ENCODE assay signal across 10 cellular contexts in the genomic region with DNA sequence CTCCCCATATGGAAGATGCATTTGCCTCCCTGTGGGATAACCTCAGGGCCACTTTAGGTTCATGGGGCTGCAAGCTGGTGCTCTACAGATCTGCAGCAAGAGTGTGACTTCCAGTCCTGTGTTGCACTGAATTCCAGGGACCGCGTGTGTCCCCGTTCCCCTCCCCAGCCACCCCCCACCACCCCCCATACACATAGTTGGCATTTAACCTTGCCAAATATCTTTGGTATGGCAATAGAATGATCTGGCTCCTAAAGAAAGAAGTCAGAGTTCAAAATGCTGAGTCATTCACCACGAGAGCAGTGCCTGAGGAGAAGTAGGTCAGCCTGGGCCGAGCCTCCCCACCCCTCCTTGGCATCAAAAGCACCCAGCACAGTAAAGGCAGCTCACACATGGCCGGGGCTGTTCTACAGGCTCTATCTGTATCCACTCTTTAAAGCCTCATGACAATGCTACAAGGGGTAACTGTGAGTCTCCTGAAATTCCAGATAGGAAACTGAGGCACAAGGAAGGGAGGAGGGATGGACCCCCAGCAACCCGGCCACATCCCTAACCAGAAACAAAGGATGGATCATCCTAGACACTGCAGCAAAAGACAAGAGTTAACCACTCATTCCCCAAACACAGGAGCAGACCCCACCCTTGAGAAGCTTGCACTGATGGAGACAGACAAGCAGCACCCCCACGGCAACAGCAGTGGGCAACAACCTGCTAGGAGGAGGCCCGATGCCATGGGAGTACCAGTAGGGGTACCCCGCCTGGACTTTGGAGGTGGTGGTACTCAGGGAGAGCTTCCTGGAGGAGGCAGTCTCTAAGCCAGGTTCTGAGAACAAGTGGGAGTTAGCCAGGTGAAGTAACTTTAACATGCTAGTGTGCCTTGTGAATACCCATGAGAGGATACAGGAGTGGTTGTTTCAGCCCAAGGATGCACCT.
DNase-seq lines count a peak whose midpoint lies in the region; ATAC-seq and TF ChIP-seq lines count a peak whose summit lies in the region.
"Had no signal": no experiment of that assay in that cellular context is flagged by ENCODE, and none has a peak within 500 bp of the region (broad histone marks: within the 10 kb centered on the region; RNA-seq: fewer than 3 reads in every experiment).

No MANE protein-coding gene starts in this region.

- H3K4me3 ChIP-seq in astrocyte of the spinal cord (ENCODE audit: low read depth, low read length): no peak overlapping the region
- no peak overlapping the region for H3K4me3 ChIP-seq in left lung
- H3K4me3 ChIP-seq in uterus: no peak overlapping the region

- H3K36me3 ChIP-seq in left lung (no peaks in the 10 kb centered on the region), uterus (no peaks in the 10 kb centered on the region)

- no peaks in the 10 kb centered on the region for H3K9me3 Mint-ChIP-seq in activated CD8-positive, alpha-beta T cell treated with anti-CD3 and anti-CD28 coated beads for 36 hours
- no peaks in the 10 kb centered on the region for H3K9me3 Mint-ChIP-seq in activated CD8-positive, alpha-beta T cell treated with anti-CD3 and anti-CD28 coated beads, Interleukin-2, amount 10 ng/mL, durations not matched to agents 7 days and 5 days (ENCODE audit: insufficient read depth)
- H3K9me3 Mint-ChIP-seq in stimulated activated memory B cell treated with anti-CD40 and anti-IgM and Interleukin-4, amounts not matched to agents 10 μg/mL and 1 μg/mL and 100 μg/mL, for 72 hours: peaks cover 2% of the 10 kb centered on the region
- H3K9me3 Mint-ChIP-seq: central memory CD8-positive, alpha-beta T cell had no signal

- H3K9me3 ChIP-seq in left lung (no peaks in the 10 kb centered on the region), uterus (no peaks in the 10 kb centered on the region)

- H3K4me3 Mint-ChIP-seq in activated CD8-positive, alpha-beta T cell treated with anti-CD3 and anti-CD28 coated beads for 36 hours: no peak overlapping the region
- no peak overlapping the region for H3K4me3 Mint-ChIP-seq in activated CD8-positive, alpha-beta T cell treated with anti-CD3 and anti-CD28 coated beads, Interleukin-2, amount 10 ng/mL, durations not matched to agents 7 days and 5 days
- no peak overlapping the region for H3K4me3 Mint-ChIP-seq in stimulated activated memory B cell treated with anti-CD40 and anti-IgM and Interleukin-4, amounts not matched to agents 10 μg/mL and 1 μg/mL and 100 μg/mL, for 72 hours
- H3K4me3 Mint-ChIP-seq: central memory CD8-positive, alpha-beta T cell had no signal

- DNase-seq in activated CD8-positive, alpha-beta T cell treated with anti-CD3 and anti-CD28 coated beads for 36 hours: peak; percentile 12
- DNase-seq in activated CD8-positive, alpha-beta T cell treated with anti-CD3 and anti-CD28 coated beads, Interleukin-2, amount 10 ng/mL, durations not matched to agents 7 days and 5 days: no peak
- peak; percentile 40 for DNase-seq in astrocyte of the spinal cord (ENCODE audit: low read depth, low spot score)
- DNase-seq in left lung: peak in 1 of 2 donors; percentile 71
- DNase-seq in uterus: peak; percentile 37 to 38
- no peak for DNase-seq in NCI-H187 treated with DMSO at 0.1 percent for 48 hours (lab: John Stamatoyannopoulos, UW)
- DNase-seq: stimulated activated CD4-positive, alpha-beta T cell treated with anti-CD3 and anti-CD28 coated beads, Interleukin-1b, Interleukin-23, amount 100 ng/mL, for 48 hours had no signal

- TF ChIP-seq POLR2A in uterus (IDR thresholded peaks at IDR 0.05): no peak

- no peaks in the 10 kb centered on the region for H3K4me1 Mint-ChIP-seq in activated CD8-positive, alpha-beta T cell treated with anti-CD3 and anti-CD28 coated beads for 36 hours (ENCODE audit: low read depth)
- peaks cover 2% of the 10 kb centered on the region for H3K4me1 Mint-ChIP-seq in activated CD8-positive, alpha-beta T cell treated with anti-CD3 and anti-CD28 coated beads, Interleukin-2, amount 10 ng/mL, durations not matched to agents 7 days and 5 days (ENCODE audit: low read depth)
- no peaks in the 10 kb centered on the region for H3K4me1 Mint-ChIP-seq in stimulated activated memory B cell treated with anti-CD40 and anti-IgM and Interleukin-4, amounts not matched to agents 10 μg/mL and 1 μg/mL and 100 μg/mL, for 72 hours
- H3K4me1 Mint-ChIP-seq: central memory CD8-positive, alpha-beta T cell had no signal

- no peak for ATAC-seq in activated CD8-positive, alpha-beta T cell treated with anti-CD3 and anti-CD28 coated beads for 36 hours
- ATAC-seq in activated CD8-positive, alpha-beta T cell treated with anti-CD3 and anti-CD28 coated beads, Interleukin-2, amount 10 ng/mL, durations not matched to agents 7 days and 5 days: no peak
- peak; percentile 97 for ATAC-seq in left lung
- ATAC-seq in HG02642 (IDR thresholded peaks at IDR 0.05; ENCODE audit: poor library complexity, unreplicated experiment): no peak
- ATAC-seq in stimulated activated memory B cell treated with anti-CD40 and anti-IgM and Interleukin-4, amounts not matched to agents 10 μg/mL and 1 μg/mL and 100 μg/mL, for 72 hours: no peak

- no peaks in the 10 kb centered on the region for H3K36me3 Mint-ChIP-seq in activated CD8-positive, alpha-beta T cell treated with anti-CD3 and anti-CD28 coated beads for 36 hours (ENCODE audit: low read depth)
- H3K36me3 Mint-ChIP-seq in activated CD8-positive, alpha-beta T cell treated with anti-CD3 and anti-CD28 coated beads, Interleukin-2, amount 10 ng/mL, durations not matched to agents 7 days and 5 days (ENCODE audit: low read depth): no peaks in the 10 kb centered on the region
- H3K36me3 Mint-ChIP-seq in stimulated activated memory B cell treated with anti-CD40 and anti-IgM and Interleukin-4, amounts not matched to agents 10 μg/mL and 1 μg/mL and 100 μg/mL, for 72 hours: no peaks in the 10 kb centered on the region

- H3K27me3 ChIP-seq in left lung (no peaks in the 10 kb centered on the region), uterus (no peaks in the 10 kb centered on the region)

- no peak for TF ChIP-seq CTCF in activated CD8-positive, alpha-beta T cell treated with anti-CD3 and anti-CD28 coated beads for 36 hours (IDR thresholded peaks at IDR 0.05)
- TF ChIP-seq CTCF in astrocyte of the spinal cord (IDR thresholded peaks at IDR 0.05; ENCODE audit: low read depth, low read length) (no peak), left lung (IDR thresholded peaks at IDR 0.05) (no peak), uterus (IDR thresholded peaks at IDR 0.05) (no peak)

- in situ Hi-C loops in astrocyte of the spinal cord (cut with HindIII; ENCODE audit: low sequenced_read_pairs): no loop called here

- CTCF ChIA-PET in activated CD8-positive, alpha-beta T cell treated with anti-CD3 and anti-CD28 coated beads for 36 hours (lab: Charles Lee): no interaction called here
- CTCF ChIA-PET in activated CD8-positive, alpha-beta T cell treated with anti-CD3 and anti-CD28 coated beads, Interleukin-2, amount 10 ng/mL, durations not matched to agents 7 days and 5 days (lab: Charles Lee): no interaction called here

- H3K27ac Mint-ChIP-seq in activated CD8-positive, alpha-beta T cell treated with anti-CD3 and anti-CD28 coated beads for 36 hours: no peak overlapping the region
- H3K27ac Mint-ChIP-seq in activated CD8-positive, alpha-beta T cell treated with anti-CD3 and anti-CD28 coated beads, Interleukin-2, amount 10 ng/mL, durations not matched to agents 7 days and 5 days: no peak overlapping the region
- no peak overlapping the region for H3K27ac Mint-ChIP-seq in stimulated activated memory B cell treated with anti-CD40 and anti-IgM and Interleukin-4, amounts not matched to agents 10 μg/mL and 1 μg/mL and 100 μg/mL, for 72 hours

- intact Hi-C loops in activated CD8-positive, alpha-beta T cell treated with anti-CD3 and anti-CD28 coated beads for 36 hours (cut with micrococcal nuclease): no loop called here
- intact Hi-C loops in left lung (cut with DNase I): no loop called here
- intact Hi-C loops in uterus (cut with DNase I; ENCODE audit: low total_unique reads): no loop called here

- H3K27me3 Mint-ChIP-seq in activated CD8-positive, alpha-beta T cell treated with anti-CD3 and anti-CD28 coated beads for 36 hours: peaks cover 2% of the 10 kb centered on the region
- H3K27me3 Mint-ChIP-seq in activated CD8-positive, alpha-beta T cell treated with anti-CD3 and anti-CD28 coated beads, Interleukin-2, amount 10 ng/mL, durations not matched to agents 7 days and 5 days (ENCODE audit: low read depth): peaks cover 9% of the 10 kb centered on the region
- peaks cover 25% of the 10 kb centered on the region for H3K27me3 Mint-ChIP-seq in stimulated activated memory B cell treated with anti-CD40 and anti-IgM and Interleukin-4, amounts not matched to agents 10 μg/mL and 1 μg/mL and 100 μg/mL, for 72 hours

- POLR2A ChIA-PET in activated CD8-positive, alpha-beta T cell treated with anti-CD3 and anti-CD28 coated beads for 36 hours (lab: Charles Lee): interaction anchor here (0.7 kb wide), 1 partner anchor 10 kb away, joined by 3 read pairs; no protein-coding TSS in a partner anchor
- POLR2A ChIA-PET in activated CD8-positive, alpha-beta T cell treated with anti-CD3 and anti-CD28 coated beads, Interleukin-2, amount 10 ng/mL, durations not matched to agents 7 days and 5 days (lab: Charles Lee): no interaction called here

- H3K27ac ChIP-seq in left lung: no peak overlapping the region
- H3K27ac ChIP-seq in uterus: peak overlapping the region in 1 of 2 donors; percentile 19

- H3K4me1 ChIP-seq in left lung (peaks cover 0 to 5% of the 10 kb centered on the region in 2 donors), uterus (no peaks in the 10 kb centered on the region)

Comparison
In these comparisons a context has a peak if more than half of its experiments do, and no peak if none do; other contexts are left out.
1. DNase-seq: peak in activated CD8-positive, alpha-beta T cell treated with anti-CD3 and anti-CD28 coated beads for 36 hours (single experiment), astrocyte of the spinal cord (single experiment) and uterus (2 of 2); none in activated CD8-positive, alpha-beta T cell treated with anti-CD3 and anti-CD28 coated beads, Interleukin-2, amount 10 ng/mL, durations not matched to agents 7 days and 5 days (single experiment) and NCI-H187 treated with DMSO at 0.1 percent for 48 hours (single experiment).